10 cellular contexts compared by ENCODE assay signal in genomic region chr4:6343950-6344408, GRCh38.
A peak's percentile ranks its signal among the peaks of the same experiment; 100 is the strongest.
DNase-seq lines count a peak whose midpoint lies in the region; ATAC-seq and TF ChIP-seq lines count a peak whose summit lies in the region.
"Had no signal": no experiment of that assay in that cellular context is flagged by ENCODE, and none has a peak within 500 bp of the region (broad histone marks: within the 10 kb centered on the region; RNA-seq: fewer than 3 reads in every experiment).

No MANE protein-coding gene starts in this region.

- TF ChIP-seq CTCF in fibroblast of mammary gland (conservative IDR thresholded peaks at IDR 0.05; ENCODE audit: control insufficient read depth, insufficient read depth, low read depth, low read length): no peak

- no peak overlapping the region for H3K4me3 ChIP-seq in fibroblast of mammary gland (ENCODE audit: control insufficient read depth, low read depth, low read length)

- ATAC-seq in HG03342 (IDR thresholded peaks at IDR 0.05; ENCODE audit: unreplicated experiment): no peak

- DNase-seq in NCI-H2171 treated with DMSO at 0.1 percent for 48 hours (lab: John Stamatoyannopoulos, UW) (peak; percentile 24), NCI-H2171 (lab: John Stamatoyannopoulos, UW) (no peak), RKO (ENCODE audit: low spot score) (peak; percentile 94), fibroblast of mammary gland (ENCODE audit: low read depth) (peak; percentile 87), stromal cell of bone marrow (ENCODE audit: low read depth) (peak; percentile 73), putamen (ENCODE audit: low spot score) (no peak)
- DNase-seq in activated CD4-positive, CD25-positive, alpha-beta regulatory T cell treated with anti-CD3 and anti-CD28 coated beads, Interleukin-2, amount 50 U/mL, for 72 hours: no peak
- DNase-seq: activated CD4-positive, alpha-beta T cell treated with anti-CD3 and anti-CD28 coated beads for 1 hour; AML-193 had no signal

Comparison
In these comparisons a context has a peak if more than half of its experiments do, and no peak if none do; other contexts are left out.
1. DNase-seq: peak in NCI-H2171 treated with DMSO at 0.1 percent for 48 hours (single experiment), RKO (single experiment), fibroblast of mammary gland (single experiment) and stromal cell of bone marrow (single experiment); none in NCI-H2171 (single experiment), putamen (single experiment) and activated CD4-positive, CD25-positive, alpha-beta regulatory T cell treated with anti-CD3 and anti-CD28 coated beads, Interleukin-2, amount 50 U/mL, for 72 hours (single experiment).